ENCODE assay signal across 20 cellular contexts in genomic region chr1:104182251-104182650, GRCh38.
DNase-seq lines count a peak whose midpoint lies in the region; ATAC-seq, FAIRE-seq and TF ChIP-seq lines count a peak whose summit lies in the region.
"Had no signal": no experiment of that assay in that cellular context is flagged by ENCODE, and none has a peak within 500 bp of the region (broad histone marks: within the 10 kb centered on the region; RNA-seq: fewer than 3 reads in every experiment).

No MANE protein-coding gene starts in this region.

- H2BK20ac ChIP-seq in H9 (ENCODE audit: low read depth, low read length, poor library complexity, severe bottlenecking) (no peak overlapping the region), H1 (ENCODE audit: low read length) (no peak overlapping the region)

- no peak for TF ChIP-seq EP300 in H1 (IDR thresholded peaks at IDR 0.05; ENCODE audit: borderline replicate concordance in 1 of 2, low read depth in 2 of 2, low read length in 2 of 2)

- H3K23ac ChIP-seq in H9 (ENCODE audit: insufficient read length, low read depth, low read length) (no peak overlapping the region), H1 (ENCODE audit: insufficient read length) (no peak overlapping the region)

- CTCF ChIA-PET in A673 (lab: Charles Lee) (no interaction called here), H1 (lab: Charles Lee; ENCODE audit: partially characterized antibody) (no interaction called here), RWPE1 (lab: Yijun Ruan, JAX) (no interaction called here)

- H4K20me1 ChIP-seq in H9 (ENCODE audit: control insufficient read depth, insufficient read depth, insufficient read length) (no peaks in the 10 kb centered on the region), H1 (replicated peaks in 1 of 2; ENCODE audit: control insufficient read depth in 1 of 2, insufficient read depth in 2 of 2, low read length in 2 of 2) (no peaks in the 10 kb centered on the region)

- no peaks in the 10 kb centered on the region for H3K36me3 ChIP-seq in A673 (ENCODE audit: insufficient read depth, low read length, poor library complexity, severe bottlenecking)
- no peaks in the 10 kb centered on the region for H3K36me3 ChIP-seq in H1 (ENCODE audit: control insufficient read depth in 2 of 4, insufficient read depth in 4 of 4, low read length in 3 of 4)
- H3K36me3 ChIP-seq: Peyer's patch, SJCRH30 had no signal

- H4K5ac ChIP-seq in H9 (ENCODE audit: insufficient read length, low read depth, low read length) (no peak overlapping the region), H1 (ENCODE audit: insufficient read length, low read depth, low read length) (no peak overlapping the region)

- H3K4me1 ChIP-seq in A673 (ENCODE audit: insufficient read depth, low read length, poor library complexity, severe bottlenecking): no peaks in the 10 kb centered on the region
- no peaks in the 10 kb centered on the region; the same call in 1 of the 2 replicates for H3K4me1 ChIP-seq in H9 (ENCODE audit: insufficient read depth, low read length)
- no peaks in the 10 kb centered on the region for H3K4me1 ChIP-seq in H1 (replicated peaks in 1 of 4; ENCODE audit: control insufficient read depth in 3 of 4, insufficient read depth in 4 of 4, low read length in 3 of 4)
- H3K4me1 ChIP-seq: Peyer's patch, SJCRH30 had no signal

- H4K91ac ChIP-seq in H9 (ENCODE audit: insufficient read length, low read depth, low read length): no peak overlapping the region
- no peak overlapping the region for H4K91ac ChIP-seq in H1 (replicated peaks; ENCODE audit: insufficient read length, low read length)

- H2BK12ac ChIP-seq in H9 (ENCODE audit: insufficient read length, low read depth, low read length): no peak overlapping the region
- H2BK12ac ChIP-seq in H1 (ENCODE audit: low read depth, low read length): no peak overlapping the region

- no peak for FAIRE-seq in H1 (lab: Jason Lieb, UNC)

- BruUV-seq in A673 (replicated peaks; lab: Mats Ljungman, UMichigan): no TSS peak

- H3K18ac ChIP-seq in H9 (ENCODE audit: insufficient read length, low read depth, low read length): no peak overlapping the region
- H3K18ac ChIP-seq in H1 (ENCODE audit: extremely low read depth, low read length): no peak overlapping the region

- H2BK5ac ChIP-seq in H9 (ENCODE audit: insufficient read length, low read length) (no peak overlapping the region), H1 (ENCODE audit: low read depth, low read length) (no peak overlapping the region)

- H3K4me1 Mint-ChIP-seq in H9: peaks cover 22 to 25% of the 10 kb centered on the region in 2 experiments

- WGBS in H9 (ENCODE audit: extremely low coverage, insufficient read length, low lambda C conversion rate): no CpG with 5 or more reads among the region's 3 CpGs
- 53% methylated on average over 3 of the region's 3 CpGs; no CpG with 5 or more reads in 1 of the 2 experiments for WGBS in H1 (ENCODE audit: extremely low coverage in 1 of 2, insufficient coverage in 1 of 2, insufficient read length in 1 of 2, insufficient replicate concordance in 2 of 2, low coverage in 1 of 2, low lambda C conversion rate in 2 of 2, missing lambda C conversion rate in 1 of 2), 2 experiments

- DNase-seq in A673 (ENCODE audit: low spot score) (peak; percentile 34), H9 (no peak), SK-N-DZ (ENCODE audit: low spot score) (peak; percentile 20), H1 (ENCODE audit: low read depth in 1 of 2, low spot score in 2 of 2) (no peak), RWPE1 (ENCODE audit: low spot score) (no peak), coronary artery (ENCODE audit: low spot score) (no peak)
- DNase-seq: COR-L47, DMS79, GM23248, KG1, NCI-H1417, NCI-H1694 treated with DMSO at 0.1 percent for 48 hours, NCI-H2081 treated with DMSO at 0.1 percent for 48 hours, NCI-H446 treated with DMSO at 0.1 percent for 48 hours, NCI-H526 treated with DMSO at 0.1 percent for 48 hours, Peyer's patch, SJCRH30 had no signal

- no peak overlapping the region for H2BK15ac ChIP-seq in H9 (ENCODE audit: low read depth, low read length)
- H2BK15ac ChIP-seq in H1 (ENCODE audit: low read length): no peak overlapping the region

- no peak overlapping the region for H3K4me3 Mint-ChIP-seq in H9
- H3K4me3 Mint-ChIP-seq: T-helper 1 cell treated with Interleukin-12 subunit alpha and Interleukin-12 subunit beta and Interleukin-4 antibody, amounts not matched to agents 30 μg/mL and 1 μg/mL, for 36 hours had no signal

- POLR2A ChIA-PET in A673 (lab: Charles Lee; ENCODE audit: low non-redundant PET): no interaction called here
- POLR2A ChIA-PET in H1 (lab: Charles Lee; ENCODE audit: partially characterized antibody): no interaction called here
- POLR2A ChIA-PET in RWPE1 (lab: Yijun Ruan, JAX; ENCODE audit: low non-redundant PET): no interaction called here

- H3K9ac ChIP-seq in H9 (ENCODE audit: extremely low read depth, insufficient read length, low read length) (no peak overlapping the region), H1 (replicated peaks in 1 of 4; ENCODE audit: extremely low read depth in 1 of 4, low read depth in 3 of 4, low read length in 3 of 4) (no peak overlapping the region)
- H3K9ac ChIP-seq: GM23248 had no signal

- no peaks in the 10 kb centered on the region for H3K27me3 ChIP-seq in A673 (replicated peaks; ENCODE audit: insufficient read depth, low read depth, low read length, poor library complexity)
- H3K27me3 ChIP-seq in H9 (ENCODE audit: insufficient read depth, low read length): no peaks in the 10 kb centered on the region
- no peaks in the 10 kb centered on the region for H3K27me3 ChIP-seq in H1 (replicated peaks in 1 of 4; ENCODE audit: control insufficient read depth in 3 of 4, extremely low read depth in 1 of 4, insufficient read depth in 3 of 4, low read length in 3 of 4)
- H3K27me3 ChIP-seq: Peyer's patch had no signal

- H3K56ac ChIP-seq in H9 (ENCODE audit: insufficient read length, low read depth, low read length): no peak overlapping the region
- H3K56ac ChIP-seq in H1 (replicated peaks; ENCODE audit: insufficient read length, low read depth, low read length): no peak overlapping the region

- H3K14ac ChIP-seq in H9 (ENCODE audit: insufficient read depth, low read length) (no peak overlapping the region), H1 (ENCODE audit: insufficient read length) (no peak overlapping the region)

- no peak overlapping the region for H2AK5ac ChIP-seq in H9 (ENCODE audit: insufficient read length, low read length)
- no peak overlapping the region for H2AK5ac ChIP-seq in H1 (ENCODE audit: low read depth, low read length)

- H3K9me3 ChIP-seq in A673 (ENCODE audit: low read depth, low read length, poor library complexity, severe bottlenecking) (no peaks in the 10 kb centered on the region), H9 (ENCODE audit: control insufficient read depth, low read depth, low read length) (no peaks in the 10 kb centered on the region), H1 (ENCODE audit: insufficient read depth in 2 of 2, low read depth in 1 of 2, low read length in 1 of 2) (no peaks in the 10 kb centered on the region)
- H3K9me3 ChIP-seq: Peyer's patch, SJCRH30 had no signal

- H2AFZ ChIP-seq in H9 (ENCODE audit: low read length): no peak overlapping the region
- no peak overlapping the region for H2AFZ ChIP-seq in H1 (ENCODE audit: low read length)
- H2AFZ ChIP-seq: GM23248 had no signal

- no peak overlapping the region for H4K8ac ChIP-seq in H9 (replicated peaks; ENCODE audit: insufficient read length, low read depth, low read length)
- H4K8ac ChIP-seq in H1 (ENCODE audit: extremely low read depth, insufficient read depth, low read length): no peak overlapping the region

- H3K79me2 ChIP-seq in H9 (ENCODE audit: insufficient read depth, low read length): no peaks in the 10 kb centered on the region
- H3K79me2 ChIP-seq in H1 (ENCODE audit: control insufficient read depth in 1 of 2, insufficient read depth in 2 of 2, low read length in 2 of 2): no peaks in the 10 kb centered on the region

- intact Hi-C loops in A673 (cut with micrococcal nuclease; ENCODE audit: unreplicated experiment): no loop called here

- no peak for TF ChIP-seq RAD21 in H1 (IDR thresholded peaks at IDR 0.05 in 1 of 2, conservative IDR thresholded peaks at IDR 0.05 in 1 of 2; ENCODE audit: low read depth in 2 of 2, low read length in 2 of 2)

- no peak overlapping the region for H3K27ac ChIP-seq in A673 (ENCODE audit: low read depth, low read length, poor library complexity, severe bottlenecking)
- no peak overlapping the region for H3K27ac ChIP-seq in H9 (ENCODE audit: insufficient read length, low read depth, low read length)
- no peak overlapping the region for H3K27ac ChIP-seq in H1 (ENCODE audit: low read depth, low read length)
- no peak overlapping the region for H3K27ac ChIP-seq in RWPE1
- no peak overlapping the region for H3K27ac ChIP-seq in coronary artery
- H3K27ac ChIP-seq: GM23248, Peyer's patch, SJCRH30 had no signal

- TF ChIP-seq POLR2A in H1 (IDR thresholded peaks at IDR 0.05; ENCODE audit: control extremely low read depth in 1 of 2, low read depth in 2 of 2, low read length in 2 of 2): no peak

- H3K4ac ChIP-seq in H9 (ENCODE audit: low read depth, low read length): no peak overlapping the region
- no peak overlapping the region for H3K4ac ChIP-seq in H1 (replicated peaks; ENCODE audit: insufficient read length, low read depth, low read length)

- H3K4me2 ChIP-seq in H9 (ENCODE audit: insufficient read depth, insufficient read length, low read length): no peak overlapping the region
- H3K4me2 ChIP-seq in H1 (ENCODE audit: insufficient read depth in 1 of 2, low read depth in 2 of 2, low read length in 2 of 2): no peak overlapping the region

- H2BK120ac ChIP-seq in H9 (ENCODE audit: low read depth, low read length, poor library complexity, severe bottlenecking) (no peak overlapping the region), H1 (replicated peaks; ENCODE audit: low read depth, low read length) (no peak overlapping the region)

- H3K27ac Mint-ChIP-seq in H9: peak overlapping the region in 1 of 3 experiments; percentile 67; a peak in 2 of 7 replicates
- H3K27ac Mint-ChIP-seq: T-helper 1 cell treated with Interleukin-12 subunit alpha and Interleukin-12 subunit beta and Interleukin-4 antibody, amounts not matched to agents 30 μg/mL and 1 μg/mL, for 36 hours had no signal

- H3K4me3 ChIP-seq in A673 (ENCODE audit: low read depth, low read length, poor library complexity, severe bottlenecking): no peak overlapping the region
- no peak overlapping the region for H3K4me3 ChIP-seq in H1 (ENCODE audit: extremely low read depth in 1 of 4, insufficient read depth in 2 of 4, low read depth in 3 of 4, low read length in 4 of 4)
- H3K4me3 ChIP-seq in coronary artery: no peak overlapping the region
- H3K4me3 ChIP-seq: GM23248, Peyer's patch, SJCRH30 had no signal

- peaks cover 0 to 8% (median 5%) of the 10 kb centered on the region in 3 experiments; a peak in 3 of 7 replicates for H3K36me3 Mint-ChIP-seq in H9 (ENCODE audit: insufficient read depth in 1 of 3, low read depth in 3 of 3)

- TF ChIP-seq CTCF in A673 (conservative IDR thresholded peaks at IDR 0.05; ENCODE audit: low read depth, low read length) (no peak), H9 (conservative IDR thresholded peaks at IDR 0.05) (peak; percentile 10; the same call in 1 of the 3 replicates), H1 (IDR thresholded peaks at IDR 0.05; ENCODE audit: control extremely low read depth in 1 of 3, insufficient read depth in 1 of 3, low read depth in 1 of 3, low read length in 3 of 3) (no peak), RWPE1 (conservative IDR thresholded peaks at IDR 0.05; ENCODE audit: low read depth) (no peak), coronary artery (IDR thresholded peaks at IDR 0.05) (no peak)

- H3K23me2 ChIP-seq in H9 (ENCODE audit: insufficient read length, low read depth, low read length, poor library complexity, severe bottlenecking) (no peaks in the 10 kb centered on the region), H1 (ENCODE audit: low read depth, low read length) (no peaks in the 10 kb centered on the region)

- no peak overlapping the region for H3T11ph ChIP-seq in H9 (ENCODE audit: low read length)

- H3K9me3 Mint-ChIP-seq in H9: peaks cover 3 to 7% of the 10 kb centered on the region in 2 experiments; a peak in 2 of 5 replicates

- H3K79me1 ChIP-seq in H9 (ENCODE audit: insufficient read depth, low read depth, low read length, poor library complexity, severe bottlenecking) (no peaks in the 10 kb centered on the region), H1 (ENCODE audit: low read depth, low read length) (no peaks in the 10 kb centered on the region)

- ATAC-seq in HG03139 (IDR thresholded peaks at IDR 0.05; ENCODE audit: unreplicated experiment): no peak
- ATAC-seq in GM21390 (IDR thresholded peaks at IDR 0.05; ENCODE audit: unreplicated experiment): no peak

- H3K27me3 Mint-ChIP-seq in H9 (ENCODE audit: low read depth): no peaks in the 10 kb centered on the region

Comparison
In these comparisons a context has a peak if more than half of its experiments do, and no peak if none do; other contexts are left out.
1. DNase-seq: peak in A673 (single experiment) and SK-N-DZ (single experiment); none in H9 (single experiment), H1 (0 of 2), RWPE1 (single experiment) and coronary artery (single experiment).